In genomic region chr4:7049739-7050138, GRCh38 we compare ENCODE assay signal across 19 cellular contexts.
"Had no signal": no experiment of that assay in that cellular context is flagged by ENCODE, and none has a peak within 500 bp of the region (broad histone marks: within the 10 kb centered on the region; RNA-seq: fewer than 3 reads in every experiment).

No MANE protein-coding gene starts in this region.

- H3K9me3 Mint-ChIP-seq: activated B cell treated with CpG ODN at 0.5 μM for 24 hours; activated T-cell treated with anti-CD3 and anti-CD28 coated beads, Interleukin-2, amount 50 U/mL, for 4 hours; dendritic cell treated with granulocyte-macrophage colony-stimulating factor and Interleukin-4, amounts not matched to agents 40 ng/mL and 50 ng/mL, for 4 days; immature natural killer cell; neural crest cell; T-helper 1 cell treated with Interleukin-12 subunit alpha and Interleukin-12 subunit beta and Interleukin-4 antibody, amounts not matched to agents 30 μg/mL and 1 μg/mL, for 36 hours had no signal

- H3K4me3 Mint-ChIP-seq: activated B cell treated with CpG ODN at 0.5 μM for 24 hours; activated naive CD8-positive, alpha-beta T cell; activated T-cell treated with anti-CD3 and anti-CD28 coated beads, Interleukin-2, amount 50 U/mL, for 4 hours; dendritic cell treated with granulocyte-macrophage colony-stimulating factor and Interleukin-4, amounts not matched to agents 40 ng/mL and 50 ng/mL, for 4 days; immature natural killer cell; neural crest cell; T-helper 1 cell treated with Interleukin-12 subunit alpha and Interleukin-12 subunit beta and Interleukin-4 antibody, amounts not matched to agents 30 μg/mL and 1 μg/mL, for 36 hours had no signal

- ATAC-seq: activated T-cell treated with anti-CD3 and anti-CD28 coated beads, Interleukin-2, amount 50 U/mL, for 4 hours; lower lobe of right lung had no signal

- DNase-seq: activated B cell treated with CpG ODN at 0.5 μM for 24 hours; activated effector memory CD4-positive, alpha-beta T cell treated with anti-CD3 and anti-CD28 coated beads, Interleukin-2, amount 50 U/mL, for 16 hours; activated T-cell treated with anti-CD3 and anti-CD28 coated beads, Interleukin-2, amount 50 U/mL, for 4 hours; anterior cingulate cortex; cerebellar nuclear complex; effector memory CD4-positive, alpha-beta T cell; foreskin melanocyte; immature natural killer cell; lower lobe of right lung; midbrain; stimulated activated CD4-positive, alpha-beta T cell treated with anti-CD3 and anti-CD28 coated beads, Interleukin-12 subunit alpha, Interleukin-12 subunit beta, amount 100 ng/mL, for 4 hours; stimulated activated CD4-positive, alpha-beta T cell treated with anti-CD3 and anti-CD28 coated beads, Interleukin-2, amount 100 ng/mL, for 24 hours; stimulated activated naive CD4-positive, alpha-beta T cell had no signal

- H3K4me3 ChIP-seq: lower lobe of right lung, tibial nerve had no signal

- H3K27me3 ChIP-seq: tibial nerve had no signal

- H3K27ac Mint-ChIP-seq: activated B cell treated with CpG ODN at 0.5 μM for 24 hours; activated naive CD8-positive, alpha-beta T cell; dendritic cell treated with granulocyte-macrophage colony-stimulating factor and Interleukin-4, amounts not matched to agents 40 ng/mL and 50 ng/mL, for 4 days; immature natural killer cell; T-helper 1 cell treated with Interleukin-12 subunit alpha and Interleukin-12 subunit beta and Interleukin-4 antibody, amounts not matched to agents 30 μg/mL and 1 μg/mL, for 36 hours had no signal

- H3K9me3 ChIP-seq: lower lobe of right lung, tibial nerve had no signal

- H3K27me3 Mint-ChIP-seq: activated B cell treated with CpG ODN at 0.5 μM for 24 hours; activated naive CD8-positive, alpha-beta T cell; dendritic cell treated with granulocyte-macrophage colony-stimulating factor and Interleukin-4, amounts not matched to agents 40 ng/mL and 50 ng/mL, for 4 days had no signal

- H3K27ac ChIP-seq: epithelial cell of prostate, lower lobe of right lung, tibial nerve had no signal
